ENCODE assay signal across 1 cellular context in the genomic region with DNA sequence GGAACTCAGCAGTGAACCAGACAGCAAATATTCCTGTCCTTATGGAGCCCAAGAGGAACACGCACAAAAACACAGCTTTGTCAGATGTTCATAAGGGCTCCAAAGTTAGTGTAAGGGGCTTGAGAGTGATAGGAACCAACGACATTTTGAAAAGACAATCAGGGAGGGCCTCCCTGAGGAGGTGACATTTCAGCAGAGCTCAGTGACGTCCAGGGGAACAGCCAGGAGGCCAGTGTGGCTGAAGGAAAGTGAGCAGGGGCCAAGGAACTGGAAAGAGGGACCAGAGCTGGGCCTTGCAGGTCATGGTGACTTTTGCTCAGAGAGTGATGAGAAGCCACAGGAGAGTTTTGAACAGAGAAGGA.
TF ChIP-seq lines count a peak whose summit lies in the region.

No MANE protein-coding gene starts in this region.

TF ChIP-seq in HepG2, 621 proteins besides CTCF, POLR2A, EP300 and RAD21 (continued from another document):
- TF ChIP-seq, protein P1, sequence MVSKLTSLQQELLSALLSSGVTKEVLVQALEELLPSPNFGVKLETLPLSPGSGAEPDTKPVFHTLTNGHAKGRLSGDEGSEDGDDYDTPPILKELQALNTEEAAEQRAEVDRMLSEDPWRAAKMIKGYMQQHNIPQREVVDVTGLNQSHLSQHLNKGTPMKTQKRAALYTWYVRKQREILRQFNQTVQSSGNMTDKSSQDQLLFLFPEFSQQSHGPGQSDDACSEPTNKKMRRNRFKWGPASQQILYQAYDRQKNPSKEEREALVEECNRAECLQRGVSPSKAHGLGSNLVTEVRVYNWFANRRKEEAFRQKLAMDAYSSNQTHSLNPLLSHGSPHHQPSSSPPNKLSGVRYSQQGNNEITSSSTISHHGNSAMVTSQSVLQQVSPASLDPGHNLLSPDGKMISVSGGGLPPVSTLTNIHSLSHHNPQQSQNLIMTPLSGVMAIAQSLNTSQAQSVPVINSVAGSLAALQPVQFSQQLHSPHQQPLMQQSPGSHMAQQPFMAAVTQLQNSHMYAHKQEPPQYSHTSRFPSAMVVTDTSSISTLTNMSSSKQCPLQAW (CRISPR knock-in tag; IDR thresholded peaks at IDR 0.05) = peak; percentile 26; the same call in 1 of the 2 replicates
- TF ChIP-seq THYN1 (CRISPR knock-in tag; IDR thresholded peaks at IDR 0.05; ENCODE audit: borderline replicate concordance, low read depth) = no peak
- peak; percentile 15; the same call in 1 of the 2 replicates for TF ChIP-seq ZNF607 (CRISPR knock-in tag; IDR thresholded peaks at IDR 0.05; ENCODE audit: borderline replicate concordance)
- TF ChIP-seq, protein P2, sequence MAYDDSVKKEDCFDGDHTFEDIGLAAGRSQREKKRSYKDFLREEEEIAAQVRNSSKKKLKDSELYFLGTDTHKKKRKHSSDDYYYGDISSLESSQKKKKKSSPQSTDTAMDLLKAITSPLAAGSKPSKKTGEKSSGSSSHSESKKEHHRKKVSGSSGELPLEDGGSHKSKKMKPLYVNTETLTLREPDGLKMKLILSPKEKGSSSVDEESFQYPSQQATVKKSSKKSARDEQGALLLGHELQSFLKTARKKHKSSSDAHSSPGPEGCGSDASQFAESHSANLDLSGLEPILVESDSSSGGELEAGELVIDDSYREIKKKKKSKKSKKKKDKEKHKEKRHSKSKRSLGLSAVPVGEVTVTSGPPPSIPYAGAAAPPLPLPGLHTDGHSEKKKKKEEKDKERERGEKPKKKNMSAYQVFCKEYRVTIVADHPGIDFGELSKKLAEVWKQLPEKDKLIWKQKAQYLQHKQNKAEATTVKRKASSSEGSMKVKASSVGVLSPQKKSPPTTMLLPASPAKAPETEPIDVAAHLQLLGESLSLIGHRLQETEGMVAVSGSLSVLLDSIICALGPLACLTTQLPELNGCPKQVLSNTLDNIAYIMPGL (CRISPR knock-in tag; IDR thresholded peaks at IDR 0.05; ENCODE audit: borderline replicate concordance in 1 of 2, low read depth in 1 of 2) = no peak
